ENCODE assay signal across 8 cellular contexts in genomic region chr7:111091623-111092370, GRCh38. TPM values are rescaled to one million over a fixed set of nuclear protein-coding genes. Genes with fewer than 3 reads are reported as not detected.
DNase-seq lines count a peak whose midpoint lies in the region; ATAC-seq and TF ChIP-seq lines count a peak whose summit lies in the region.

No MANE protein-coding gene starts in this region.

- DNase-seq in NCI-H1417 treated with DMSO at 0.1 percent for 48 hours (lab: John Stamatoyannopoulos, UW) (peak; percentile 25), chondrocyte (ENCODE audit: low spot score) (no peak), osteocyte (ENCODE audit: extremely low spot score, unreplicated experiment) (no peak), trophoblast cell (no peak), posterior vena cava (ENCODE audit: low spot score) (no peak), RWPE1 (ENCODE audit: low spot score) (no peak)
- no peak for DNase-seq in stimulated activated CD4-positive, alpha-beta T cell treated with anti-CD3 and anti-CD28 coated beads, Interleukin-2, amount 100 ng/mL, for 48 hours

- no peak overlapping the region for H2BK120ac ChIP-seq in trophoblast cell (ENCODE audit: insufficient read depth, low read length, poor library complexity)

- peak; percentile 43 for ATAC-seq in GM18868 (IDR thresholded peaks at IDR 0.05; ENCODE audit: unreplicated experiment)

- H4K12ac ChIP-seq in trophoblast cell (ENCODE audit: low read depth, low read length) = no peak overlapping the region

- no peak overlapping the region for H3K4ac ChIP-seq in trophoblast cell (ENCODE audit: low read depth, low read length)

- no peak for TF ChIP-seq CTCF in chondrocyte (IDR thresholded peaks at IDR 0.05)
- no peak for TF ChIP-seq CTCF in osteocyte (IDR thresholded peaks at IDR 0.05)
- TF ChIP-seq CTCF in RWPE1 (conservative IDR thresholded peaks at IDR 0.05; ENCODE audit: low read depth) = no peak

- no peak overlapping the region for H3K18ac ChIP-seq in trophoblast cell (ENCODE audit: low read length)

- POLR2A ChIA-PET in RWPE1 (lab: Yijun Ruan, JAX; ENCODE audit: low non-redundant PET) = no interaction called here

- no peak overlapping the region for H2AFZ ChIP-seq in trophoblast cell (ENCODE audit: insufficient read depth, low read length, poor library complexity)

- no peak overlapping the region for H3K23ac ChIP-seq in trophoblast cell (ENCODE audit: low read length)

- no peaks in the 10 kb centered on the region for H3K36me3 Mint-ChIP-seq in chondrocyte (ENCODE audit: low read depth)
- no peaks in the 10 kb centered on the region for H3K36me3 Mint-ChIP-seq in osteocyte (ENCODE audit: unreplicated experiment)

- no peak overlapping the region for H2BK12ac ChIP-seq in trophoblast cell (ENCODE audit: low read length)

- CTCF ChIA-PET in RWPE1 (lab: Yijun Ruan, JAX) = no interaction called here

- no peak overlapping the region for H2BK5ac ChIP-seq in trophoblast cell (ENCODE audit: low read depth, low read length, poor library complexity)

- no peaks in the 10 kb centered on the region for H3K27me3 ChIP-seq in trophoblast cell (ENCODE audit: insufficient read depth, low read length)

- H3K9me3 Mint-ChIP-seq in chondrocyte (ENCODE audit: low read depth) (no peaks in the 10 kb centered on the region), osteocyte (ENCODE audit: unreplicated experiment) (no peaks in the 10 kb centered on the region)

- H3K9ac ChIP-seq in trophoblast cell (ENCODE audit: low read length) = no peak overlapping the region

- no peaks in the 10 kb centered on the region for H3K79me1 ChIP-seq in trophoblast cell (ENCODE audit: low read length)

- H3K4me3 Mint-ChIP-seq in chondrocyte (ENCODE audit: unreplicated experiment) (peak overlapping the region; percentile 80), osteocyte (ENCODE audit: unreplicated experiment) (peak overlapping the region; percentile 45)

- peak overlapping the region; percentile 29 for H3K27ac Mint-ChIP-seq in chondrocyte (ENCODE audit: unreplicated experiment)
- no peak overlapping the region for H3K27ac Mint-ChIP-seq in osteocyte (ENCODE audit: unreplicated experiment)

- H2AK5ac ChIP-seq in trophoblast cell (ENCODE audit: low read length) = no peak overlapping the region

- H3K14ac ChIP-seq in trophoblast cell (ENCODE audit: low read length) = no peak overlapping the region

- H4K91ac ChIP-seq in trophoblast cell (ENCODE audit: low read depth, low read length) = no peak overlapping the region

- H3K4me1 Mint-ChIP-seq in chondrocyte (ENCODE audit: low read depth) (peaks cover 22% of the 10 kb centered on the region), osteocyte (ENCODE audit: unreplicated experiment) (peaks cover 14% of the 10 kb centered on the region)

- H3K36me3 ChIP-seq in trophoblast cell (ENCODE audit: control insufficient read depth in 1 of 2, insufficient read depth in 2 of 2, low read length in 2 of 2) = no peaks in the 10 kb centered on the region

- H3K79me2 ChIP-seq in trophoblast cell (ENCODE audit: control insufficient read depth, insufficient read depth, low read length, poor library complexity) = no peaks in the 10 kb centered on the region

- H3K4me2 ChIP-seq in trophoblast cell (ENCODE audit: low read length) = no peak overlapping the region

- H3K27me3 Mint-ChIP-seq in chondrocyte (ENCODE audit: low read depth) (no peaks in the 10 kb centered on the region), osteocyte (ENCODE audit: unreplicated experiment) (peaks cover 6% of the 10 kb centered on the region)

- no peak overlapping the region for H4K8ac ChIP-seq in trophoblast cell (ENCODE audit: low read depth, low read length)

- H3K9me3 ChIP-seq in trophoblast cell (ENCODE audit: insufficient read depth, low read depth, low read length) = no peaks in the 10 kb centered on the region

- no peak overlapping the region for H3K4me3 ChIP-seq in trophoblast cell (ENCODE audit: low read depth, low read length)

- no CpG with 5 or more reads among the region's 3 CpGs for WGBS in trophoblast cell (ENCODE audit: extremely low coverage, insufficient coverage, insufficient read length)

- no peaks in the 10 kb centered on the region for H3K4me1 ChIP-seq in trophoblast cell (ENCODE audit: control insufficient read depth in 1 of 2, insufficient read depth in 2 of 2, low read length in 2 of 2)

- H3K27ac ChIP-seq in trophoblast cell (ENCODE audit: low read depth, low read length) = no peak overlapping the region
- no peak overlapping the region for H3K27ac ChIP-seq in RWPE1

- intact Hi-C loops in posterior vena cava (cut with DNase I) = loop anchor here (10.0 kb wide), 1 partner anchor 643 kb away; no protein-coding TSS in a partner anchor

RNA-seq across cellular contexts. Expression of gene LRRN3, which starts 0.9 kb away (rescaled TPM):
- total RNA-seq in chondrocyte (0.65 to 1.3 TPM (median 0.74 TPM) in 3 replicates), osteocyte (0.55 and 0.56 TPM in 2 replicates), posterior vena cava (1 to 10 TPM in 1 of 2 donors, under 1 TPM in 1; 0.05 to 1.3 TPM)
- 0.04 and 0.10 TPM in 2 replicates for polyA plus RNA-seq in trophoblast cell (2013)
